In the genomic region with DNA sequence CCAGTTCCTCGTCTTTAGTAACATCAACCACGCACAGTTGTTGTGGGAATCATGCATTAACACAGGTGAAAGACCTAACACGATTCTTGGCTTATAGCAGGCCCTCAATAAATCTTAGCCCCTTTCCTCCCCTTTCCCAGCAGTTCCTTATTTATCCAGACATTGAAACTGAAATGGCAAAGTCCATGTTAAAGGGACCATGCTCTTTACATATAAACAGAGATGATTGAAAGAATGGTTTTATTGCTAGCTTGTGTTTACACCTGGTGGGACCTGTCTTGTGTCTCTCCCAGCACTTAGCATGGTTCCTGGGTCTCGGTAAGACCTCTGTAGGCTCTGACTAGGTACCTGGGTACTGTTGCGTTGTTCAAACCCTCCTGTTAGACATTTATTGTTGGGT, we compare ENCODE assay signal across 33 cellular contexts.
"Had no signal": no experiment of that assay in that cellular context is flagged by ENCODE, and none has a peak within 500 bp of the region (broad histone marks: within the 10 kb centered on the region; RNA-seq: fewer than 3 reads in every experiment).

No MANE protein-coding gene starts in this region.

- H3K27ac ChIP-seq: KMS-11 had no signal

- H3K27me3 ChIP-seq: MG63 had no signal

- H3K4me3 ChIP-seq: MG63 had no signal

- DNase-seq: Karpas-422, Kasumi-1, MG63, MM.1S, MV-4-11, NCI-H1048, NCI-H1092, NCI-H1092 treated with DMSO at 0.1 percent for 48 hours, NCI-H1105, NCI-H1105 treated with DMSO at 0.1 percent for 48 hours, NCI-H1417, NCI-H1417 treated with DMSO at 0.1 percent for 48 hours, NCI-H1436, NCI-H1436 treated with DMSO at 0.1 percent for 48 hours, NCI-H146, NCI-H1694, NCI-H1694 treated with DMSO at 0.1 percent for 48 hours, NCI-H187, NCI-H187 treated with DMSO at 0.1 percent for 48 hours, NCI-H1930, NCI-H2029, NCI-H2029 treated with DMSO at 0.1 percent for 48 hours, NCI-H2081, NCI-H2081 treated with DMSO at 0.1 percent for 48 hours, NCI-H2107, NCI-H2171, NCI-H2227 treated with DMSO at 0.1 percent for 48 hours, NCI-H226, NCI-H345, NCI-H446, NCI-H446 treated with DMSO at 0.1 percent for 48 hours, NCI-H510A had no signal

- H3K4me2 ChIP-seq: KMS-11 had no signal

- H3K9me3 ChIP-seq: MG63 had no signal

- H3K36me3 ChIP-seq: MG63 had no signal

- H3K9ac ChIP-seq: KMS-11 had no signal
